14 cellular contexts compared by ENCODE assay signal in the genomic region with DNA sequence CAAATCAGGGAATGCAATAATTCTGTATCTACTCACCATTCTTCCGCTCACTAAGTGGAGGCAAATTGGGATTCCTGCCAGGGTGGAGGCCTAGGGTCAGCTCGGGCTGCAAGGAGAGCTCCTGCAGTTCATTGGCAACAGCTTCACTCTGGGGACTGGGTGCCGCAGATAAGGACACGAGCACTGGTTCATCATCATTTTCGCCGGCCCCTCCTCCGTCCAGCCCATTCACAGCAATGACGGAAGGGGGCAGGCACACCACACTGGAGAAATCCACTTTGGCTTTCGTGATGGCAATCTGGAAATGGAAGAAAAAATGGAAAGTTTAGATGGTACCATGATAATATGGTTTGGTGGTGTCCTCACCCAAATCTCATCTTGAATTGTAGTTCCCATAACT.
"Had no signal": no experiment of that assay in that cellular context is flagged by ENCODE, and none has a peak within 500 bp of the region (broad histone marks: within the 10 kb centered on the region; RNA-seq: fewer than 3 reads in every experiment).

No MANE protein-coding gene starts in this region.

- H3K4me3 Mint-ChIP-seq: activated CD8-positive, alpha-beta T cell treated with anti-CD3 and anti-CD28 coated beads for 36 hours; activated naive CD8-positive, alpha-beta T cell treated with anti-CD3 and anti-CD28 coated beads, Interleukin-2, amount 50 U/mL, for 24 hours; immature natural killer cell; naive B cell; stimulated activated memory B cell treated with anti-CD40 and anti-IgM and Interleukin-4, amounts not matched to agents 10 μg/mL and 1 μg/mL and 100 μg/mL, for 72 hours had no signal

- DNase-seq: activated CD4-positive, alpha-beta T cell treated with anti-CD3 and anti-CD28 coated beads for 1 hour; activated CD8-positive, alpha-beta memory T cell treated with anti-CD3 and anti-CD28 coated beads, Interleukin-2, amount 50 U/mL, for 4 hours; activated CD8-positive, alpha-beta T cell treated with anti-CD3 and anti-CD28 coated beads for 36 hours; activated naive CD8-positive, alpha-beta T cell treated with anti-CD3 and anti-CD28 coated beads, Interleukin-2, amount 50 U/mL, for 24 hours; caudate nucleus; colonic mucosa; effector CD8-positive, alpha-beta T cell; immature natural killer cell; naive B cell; retina; SK-N-SH had no signal

- H3K27ac ChIP-seq: colonic mucosa, skin epidermis, tibial nerve had no signal

- H3K27ac Mint-ChIP-seq: activated CD8-positive, alpha-beta T cell treated with anti-CD3 and anti-CD28 coated beads for 36 hours; activated naive CD8-positive, alpha-beta T cell treated with anti-CD3 and anti-CD28 coated beads, Interleukin-2, amount 50 U/mL, for 24 hours; stimulated activated memory B cell treated with anti-CD40 and anti-IgM and Interleukin-4, amounts not matched to agents 10 μg/mL and 1 μg/mL and 100 μg/mL, for 72 hours had no signal

- H3K4me1 ChIP-seq: colonic mucosa had no signal

- ATAC-seq: activated CD8-positive, alpha-beta T cell treated with anti-CD3 and anti-CD28 coated beads for 36 hours; activated naive CD8-positive, alpha-beta T cell treated with anti-CD3 and anti-CD28 coated beads, Interleukin-2, amount 50 U/mL, for 24 hours; stimulated activated memory B cell treated with anti-CD40 and anti-IgM and Interleukin-4, amounts not matched to agents 10 μg/mL and 1 μg/mL and 100 μg/mL, for 72 hours had no signal

- H3K9ac ChIP-seq: SK-N-SH had no signal

- H3K4me2 ChIP-seq: SK-N-SH had no signal

- H3K9me3 Mint-ChIP-seq: immature natural killer cell had no signal

- H3K27me3 Mint-ChIP-seq: activated CD8-positive, alpha-beta T cell treated with anti-CD3 and anti-CD28 coated beads for 36 hours; activated naive CD8-positive, alpha-beta T cell treated with anti-CD3 and anti-CD28 coated beads, Interleukin-2, amount 50 U/mL, for 24 hours; naive B cell; stimulated activated memory B cell treated with anti-CD40 and anti-IgM and Interleukin-4, amounts not matched to agents 10 μg/mL and 1 μg/mL and 100 μg/mL, for 72 hours had no signal

- H3K4me1 Mint-ChIP-seq: stimulated activated memory B cell treated with anti-CD40 and anti-IgM and Interleukin-4, amounts not matched to agents 10 μg/mL and 1 μg/mL and 100 μg/mL, for 72 hours had no signal

- H3K9me3 ChIP-seq: colonic mucosa, SK-N-SH, tibial nerve had no signal

- H3K27me3 ChIP-seq: colonic mucosa, tibial nerve had no signal

- H3K4me3 ChIP-seq: colonic mucosa, skin epidermis, tibial nerve had no signal
